In the genomic region with DNA sequence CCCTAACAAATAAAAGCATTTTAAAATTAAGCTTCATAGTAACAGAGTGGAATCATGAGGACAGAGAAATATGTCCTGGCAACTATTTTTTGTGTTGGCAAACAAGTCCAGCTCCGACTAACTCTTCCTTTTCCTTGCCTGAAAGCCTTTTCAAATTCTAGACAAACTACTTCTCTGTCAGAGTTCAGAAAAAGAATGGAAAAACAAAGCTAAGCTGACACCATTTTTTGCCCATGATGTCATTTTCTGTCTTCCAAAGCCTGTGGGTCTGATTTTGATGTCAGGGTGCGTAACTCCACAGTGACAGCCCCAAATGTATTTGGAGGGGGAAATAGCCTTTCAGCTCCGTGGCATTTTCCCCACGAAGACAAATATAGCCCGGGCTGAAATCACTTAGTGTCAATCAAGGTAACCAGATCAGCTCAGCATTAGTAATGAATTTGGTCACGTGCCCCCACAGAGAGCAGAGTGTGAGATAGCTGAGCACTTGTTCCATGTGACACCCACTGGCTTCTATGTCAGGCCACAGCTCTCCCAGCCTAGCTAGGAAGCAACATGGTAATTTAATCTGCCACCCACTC, we compare ENCODE assay signal across 9 cellular contexts.
A peak's percentile ranks its signal among the peaks of the same experiment; 100 is the strongest.
DNase-seq lines count a peak whose midpoint lies in the region; TF ChIP-seq lines count a peak whose summit lies in the region.
"Had no signal": no experiment of that assay in that cellular context is flagged by ENCODE, and none has a peak within 500 bp of the region (broad histone marks: within the 10 kb centered on the region; RNA-seq: fewer than 3 reads in every experiment).

No MANE protein-coding gene starts in this region.

- H3K9me3 ChIP-seq in cardiac muscle cell (ENCODE audit: low read depth), result no peaks in the 10 kb centered on the region

- peaks cover 21% of the 10 kb centered on the region for H3K4me1 ChIP-seq in cardiac muscle cell (ENCODE audit: low read depth)

- DNase-seq in MV-4-11 (lab: John Stamatoyannopoulos, UW) (peak; percentile 8), SHP77 treated with DMSO at 0.1 percent for 48 hours (lab: John Stamatoyannopoulos, UW) (peak; percentile 26), cardiac muscle cell (ENCODE audit: low read depth in 1 of 2, low spot score in 1 of 2) (peak; percentile 40 to 79), skeletal muscle cell (ENCODE audit: low read depth) (peak; percentile 19), NCI-H774 (lab: John Stamatoyannopoulos, UW) (no peak), SKM-1 treated with dmso at 0.1 percent for 144 hours (lab: John Stamatoyannopoulos, UW; ENCODE audit: unreplicated experiment) (no peak), activated gamma-delta T cell (lab: John Stamatoyannopoulos, UW) (no peak), T-helper 2 cell (no peak)

- no peak overlapping the region for H3K4me3 ChIP-seq in cardiac muscle cell
- no peak overlapping the region for H3K4me3 ChIP-seq in skeletal muscle cell (ENCODE audit: low read depth, low read length)

- no peaks in the 10 kb centered on the region for H3K27me3 ChIP-seq in cardiac muscle cell

- H3K27ac ChIP-seq in cardiac muscle cell, result peak overlapping the region; percentile 83
- H3K27ac ChIP-seq: HL-60 had no signal

- H3K36me3 ChIP-seq in cardiac muscle cell, result no peaks in the 10 kb centered on the region

- no peak for TF ChIP-seq CTCF in cardiac muscle cell (IDR thresholded peaks at IDR 0.05; ENCODE audit: low read depth, low read length)

Comparison
In these comparisons a context has a peak if more than half of its experiments do, and no peak if none do; other contexts are left out.
1. DNase-seq: peak in MV-4-11 (single experiment), SHP77 treated with DMSO at 0.1 percent for 48 hours (single experiment), cardiac muscle cell (2 of 2) and skeletal muscle cell (single experiment); none in NCI-H774 (single experiment), SKM-1 treated with dmso at 0.1 percent for 144 hours (single experiment), activated gamma-delta T cell (single experiment) and T-helper 2 cell (0 of 5).